In the genomic region with DNA sequence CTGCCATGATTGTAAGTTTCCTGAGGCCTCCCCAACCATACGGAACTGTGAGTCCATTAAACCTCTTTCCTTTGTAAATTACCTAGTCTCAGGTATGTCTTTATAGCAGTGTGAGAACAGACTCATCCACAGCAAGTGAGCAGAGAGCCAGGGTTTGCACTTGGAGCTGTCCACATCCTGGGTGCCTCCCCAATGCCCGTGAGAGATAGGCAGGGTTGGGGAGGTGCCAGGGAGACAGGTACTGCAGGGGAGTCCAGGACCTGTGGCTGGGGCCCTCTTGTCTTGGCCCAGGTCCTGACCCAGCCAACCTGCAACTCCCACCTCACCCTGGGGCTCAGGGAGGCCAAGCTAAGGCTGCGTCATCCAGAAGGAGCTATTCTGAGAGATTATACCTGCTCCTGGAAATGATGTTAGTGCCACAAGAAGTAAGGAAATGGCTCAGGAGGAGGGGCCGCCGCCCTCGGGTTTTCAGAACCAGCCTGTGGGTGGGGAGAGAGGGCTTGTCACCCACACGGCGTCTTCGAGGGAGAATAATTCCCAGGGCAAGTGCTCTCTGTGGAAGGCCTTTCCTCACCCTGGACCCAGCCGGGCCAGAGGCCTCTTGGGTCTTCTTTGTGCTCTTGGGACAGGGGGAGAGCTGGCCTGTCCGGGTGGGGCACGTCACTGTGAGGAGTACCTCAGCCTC, we compare ENCODE assay signal across 1 cellular context.
TF ChIP-seq lines count a peak whose summit lies in the region.

No MANE protein-coding gene starts in this region.

TF ChIP-seq in H1, 55 proteins besides CTCF, POLR2A, EP300 and RAD21:
- no peak for TF ChIP-seq EZH2 (IDR thresholded peaks at IDR 0.05; ENCODE audit: low read depth, low read length, severe bottlenecking)
- no peak for TF ChIP-seq TBP (IDR thresholded peaks at IDR 0.05; ENCODE audit: low read depth, low read length)
- TF ChIP-seq TEAD4 (IDR thresholded peaks at IDR 0.05; ENCODE audit: low read depth, low read length) = no peak
- no peak for TF ChIP-seq TAF1 (IDR thresholded peaks at IDR 0.05; ENCODE audit: low read depth, low read length)
- no peak for TF ChIP-seq GABPA (IDR thresholded peaks at IDR 0.05; ENCODE audit: borderline replicate concordance, insufficient read depth, low read length)
- no peak for TF ChIP-seq JUN (IDR thresholded peaks at IDR 0.05; ENCODE audit: low read depth, low read length)
- no peak for TF ChIP-seq SRF (IDR thresholded peaks at IDR 0.05; ENCODE audit: low read depth, low read length)
- TF ChIP-seq KDM1A (IDR thresholded peaks at IDR 0.05; ENCODE audit: borderline replicate concordance, low read length) = no peak
- no peak for TF ChIP-seq BACH1 (IDR thresholded peaks at IDR 0.05; ENCODE audit: low read length)
- no peak for TF ChIP-seq SIX5 (IDR thresholded peaks at IDR 0.05; ENCODE audit: low read depth, low read length)
- no peak for TF ChIP-seq JUND (IDR thresholded peaks at IDR 0.05; ENCODE audit: low read length)
- TF ChIP-seq CBX8 (IDR thresholded peaks at IDR 0.05; ENCODE audit: borderline replicate concordance, low read depth, low read length) = no peak
- TF ChIP-seq TAF7 (optimal IDR thresholded peaks at IDR 0.05; ENCODE audit: borderline replicate concordance, low read depth, low read length) = no peak
